In the genomic region with DNA sequence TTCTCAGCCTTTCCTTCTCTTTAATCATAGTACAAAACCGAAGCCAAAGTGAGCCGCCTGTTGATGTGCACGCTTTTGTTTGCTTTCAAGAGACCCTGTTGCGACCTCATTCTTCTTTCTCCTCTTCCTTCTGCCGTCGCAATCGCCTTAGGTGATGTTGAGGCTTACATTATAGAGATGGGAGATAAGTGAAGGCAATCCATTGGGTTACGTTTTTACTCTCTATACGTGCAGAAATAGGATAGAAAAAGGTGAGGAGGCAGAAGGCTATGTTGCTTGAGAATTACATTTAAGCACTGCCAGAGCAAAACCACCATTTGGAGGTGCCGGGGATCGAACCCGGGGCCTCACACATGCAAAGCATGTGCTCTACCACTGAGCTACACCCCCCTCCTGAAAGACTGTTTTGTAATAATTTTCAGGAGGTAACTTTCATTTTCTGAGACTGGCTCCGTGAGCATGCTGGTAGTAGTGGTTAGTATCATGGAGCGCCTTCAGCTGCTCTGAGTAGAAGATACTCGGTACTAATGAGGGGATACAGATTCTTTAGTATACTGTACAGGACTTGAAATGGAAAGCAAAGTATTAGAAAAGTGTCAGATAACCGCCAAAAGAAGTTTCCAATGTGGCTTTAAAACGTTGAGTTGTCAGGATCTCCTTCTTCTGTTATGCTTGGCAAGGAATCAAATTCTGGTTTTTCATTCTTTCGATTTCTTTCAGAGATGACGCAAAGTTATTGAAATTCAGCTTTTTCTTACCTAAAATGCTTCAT, we compare ENCODE assay signal across 11 cellular contexts.
DNase-seq lines count a peak whose midpoint lies in the region; TF ChIP-seq lines count a peak whose summit lies in the region.
"Had no signal": no experiment of that assay in that cellular context is flagged by ENCODE, and none has a peak within 500 bp of the region (broad histone marks: within the 10 kb centered on the region; RNA-seq: fewer than 3 reads in every experiment).

No MANE protein-coding gene starts in this region.

- peak overlapping the region; percentile 80 for H3K56ac ChIP-seq in mesendoderm (ENCODE audit: low read length)

- in situ Hi-C loops in KBM-7 (cut with MboI; ENCODE audit: low pct_unique_long_range_greater_than_20kb, low sequenced_read_pairs) = no loop called here

- H3K27ac Mint-ChIP-seq in immature natural killer cell = no peak overlapping the region
- H3K27ac Mint-ChIP-seq: naive B cell had no signal

- H3K27me3 Mint-ChIP-seq in immature natural killer cell (ENCODE audit: low read depth in 3 of 3) = peaks cover 4 to 26% (median 5%) of the 10 kb centered on the region in 3 donors

- no peaks in the 10 kb centered on the region for H3K79me2 ChIP-seq in mesendoderm (ENCODE audit: control insufficient read depth, insufficient read depth, low read length)

- H3K36me3 ChIP-seq in mesendoderm (ENCODE audit: control insufficient read depth, insufficient read depth, low read length) = no peaks in the 10 kb centered on the region
- H3K36me3 ChIP-seq in suprapubic skin = no peaks in the 10 kb centered on the region
- H3K36me3 ChIP-seq: adrenal gland had no signal

- H3K79me1 ChIP-seq in mesendoderm (ENCODE audit: low read length) = no peaks in the 10 kb centered on the region

- peaks cover 7% of the 10 kb centered on the region for H3K9me3 ChIP-seq in suprapubic skin
- H3K9me3 ChIP-seq: adrenal gland had no signal

- no peaks in the 10 kb centered on the region for H3K4me1 Mint-ChIP-seq in immature natural killer cell
- H3K4me1 Mint-ChIP-seq: naive B cell had no signal

- H3K4me3 ChIP-seq in GM12865 (ENCODE audit: low read depth, low read length) = no peak overlapping the region
- peak overlapping the region; percentile 56 for H3K4me3 ChIP-seq in mesendoderm (ENCODE audit: low read length)
- no peak overlapping the region for H3K4me3 ChIP-seq in suprapubic skin

- no peak overlapping the region for H2BK120ac ChIP-seq in mesendoderm (ENCODE audit: low read depth, low read length)

- no peak overlapping the region for H3K23ac ChIP-seq in mesendoderm (ENCODE audit: low read length)

- no peak overlapping the region for H2AK5ac ChIP-seq in mesendoderm (ENCODE audit: low read length)

- H2BK15ac ChIP-seq in mesendoderm (replicated peaks; ENCODE audit: low read depth) = no peak overlapping the region

- H2BK5ac ChIP-seq in mesendoderm (ENCODE audit: low read length) = no peak overlapping the region

- no peak overlapping the region for H4K8ac ChIP-seq in mesendoderm (ENCODE audit: low read depth, low read length)

- no peak overlapping the region for H4K5ac ChIP-seq in mesendoderm (ENCODE audit: low read length)

- no peak for TF ChIP-seq CTCF in GM12865 (IDR thresholded peaks at IDR 0.05; ENCODE audit: insufficient read depth, low read depth, low read length, missing control alignments)
- no peak for TF ChIP-seq CTCF in suprapubic skin (IDR thresholded peaks at IDR 0.05)

- H3K4me2 ChIP-seq in mesendoderm (ENCODE audit: low read length) = peak overlapping the region; percentile 45

- H3K27ac ChIP-seq in mesendoderm (ENCODE audit: low read depth, low read length) (no peak overlapping the region), suprapubic skin (no peak overlapping the region)
- H3K27ac ChIP-seq: adrenal gland had no signal

- TF ChIP-seq POLR2A in suprapubic skin (IDR thresholded peaks at IDR 0.05) = no peak

- H3K4me1 ChIP-seq in mesendoderm (ENCODE audit: control insufficient read depth, low read depth, low read length) = no peaks in the 10 kb centered on the region
- no peaks in the 10 kb centered on the region for H3K4me1 ChIP-seq in suprapubic skin
- H3K4me1 ChIP-seq: adrenal gland had no signal

- no peak overlapping the region for H3K4ac ChIP-seq in mesendoderm (ENCODE audit: low read depth, low read length)

- no peaks in the 10 kb centered on the region for H3K27me3 ChIP-seq in mesendoderm (ENCODE audit: insufficient read depth, low read length, poor library complexity)
- peaks cover 74% of the 10 kb centered on the region for H3K27me3 ChIP-seq in suprapubic skin

- WGBS in mesendoderm (ENCODE audit: extremely low coverage, insufficient coverage, low lambda C conversion rate) = no CpG with 5 or more reads among the region's 19 CpGs
- WGBS in suprapubic skin = 40% methylated on average over 19 of the region's 19 CpGs

- TF ChIP-seq EP300 in suprapubic skin (IDR thresholded peaks at IDR 0.05) = no peak

- peak; percentile 56 for DNase-seq in GM12865 (ENCODE audit: low read depth)
- peak; percentile 87 for DNase-seq in NCI-H1105 treated with DMSO at 0.1 percent for 48 hours (lab: John Stamatoyannopoulos, UW)
- DNase-seq in amniotic epithelial cell (ENCODE audit: low read depth) = peak; percentile 7
- peak; percentile 92 for DNase-seq in mesendoderm
- no peak for DNase-seq in suprapubic skin (ENCODE audit: low spot score in 2 of 2)
- no peak for DNase-seq in immature natural killer cell
- DNase-seq in KBM-7 = no peak
- no peak for DNase-seq in mesenteric fat pad (ENCODE audit: low spot score)
- DNase-seq: naive B cell, NCI-H510A had no signal

- H3K18ac ChIP-seq in mesendoderm (ENCODE audit: low read length) = no peak overlapping the region

- peak overlapping the region; percentile 57 for H3K9ac ChIP-seq in mesendoderm (ENCODE audit: low read length)

- H3K4me3 Mint-ChIP-seq in immature natural killer cell = no peak overlapping the region
- H3K4me3 Mint-ChIP-seq: naive B cell had no signal

- no peaks in the 10 kb centered on the region for H3K36me3 Mint-ChIP-seq in immature natural killer cell

- H3K9me3 Mint-ChIP-seq in immature natural killer cell = peaks cover 0 to 18% (median 4%) of the 10 kb centered on the region in 6 donors

Comparison
In these comparisons a context has a peak if more than half of its experiments do, and no peak if none do; other contexts are left out.
1. DNase-seq: peak in GM12865 (single experiment), NCI-H1105 treated with DMSO at 0.1 percent for 48 hours (single experiment), amniotic epithelial cell (single experiment) and mesendoderm (single experiment); none in suprapubic skin (0 of 2), immature natural killer cell (0 of 3), KBM-7 (single experiment) and mesenteric fat pad (single experiment).